15 cellular contexts compared by ENCODE assay signal in genomic region chr9:103755441-103755840, GRCh38.
DNase-seq lines count a peak whose midpoint lies in the region; ATAC-seq and TF ChIP-seq lines count a peak whose summit lies in the region.
"Had no signal": no experiment of that assay in that cellular context is flagged by ENCODE, and none has a peak within 500 bp of the region (broad histone marks: within the 10 kb centered on the region; RNA-seq: fewer than 3 reads in every experiment).

No MANE protein-coding gene starts in this region.

- no peak overlapping the region for H3K4me3 Mint-ChIP-seq in activated T-helper 1 cell treated with anti-CD3 and anti-CD28 coated beads, Interleukin-12 subunit alpha, Interleukin-12 subunit beta, Interleukin-2, Interleukin-4 antibody, amounts not matched to agents 30 ng/mL and 10 ng/mL and 1 ng/mL, durations not matched to agents 14 hours and 24 hours and 36 hours
- H3K4me3 Mint-ChIP-seq: B cell; CD4-positive, alpha-beta T cell; CD8-positive, alpha-beta T cell had no signal

- H3K27ac Mint-ChIP-seq in activated T-helper 1 cell treated with anti-CD3 and anti-CD28 coated beads, Interleukin-12 subunit alpha, Interleukin-12 subunit beta, Interleukin-2, Interleukin-4 antibody, amounts not matched to agents 30 ng/mL and 10 ng/mL and 1 ng/mL, durations not matched to agents 14 hours and 24 hours and 36 hours, result no peak overlapping the region
- H3K27ac Mint-ChIP-seq: B cell; CD4-positive, alpha-beta T cell; CD8-positive, alpha-beta T cell had no signal

- TF ChIP-seq CTCF in omental fat pad (IDR thresholded peaks at IDR 0.05), result no peak

- in situ Hi-C loops in HAP-1 (cut with MboI; ENCODE audit: low sequenced_read_pairs), result no loop called here

- ATAC-seq in omental fat pad (ENCODE audit: low FRiP score), result peak; percentile 32
- ATAC-seq: A549; CD8-positive, alpha-beta T cell had no signal

- no peaks in the 10 kb centered on the region for H3K4me1 Mint-ChIP-seq in activated T-helper 1 cell treated with anti-CD3 and anti-CD28 coated beads, Interleukin-12 subunit alpha, Interleukin-12 subunit beta, Interleukin-2, Interleukin-4 antibody, amounts not matched to agents 30 ng/mL and 10 ng/mL and 1 ng/mL, durations not matched to agents 14 hours and 24 hours and 36 hours (ENCODE audit: low read depth)
- H3K4me1 Mint-ChIP-seq: B cell had no signal

- no peaks in the 10 kb centered on the region; the same call in 1 of the 2 replicates for H3K9me3 ChIP-seq in HAP-1
- H3K9me3 ChIP-seq: A549; BLaER1 treated with 17β-estradiol and CSF1 and Interleukin-3, amounts not matched to agents 10 nM and 100 nM; Caco-2 had no signal

- DNase-seq in HAP-1 (ENCODE audit: low spot score in 2 of 2) (peak; percentile 10 to 82), astrocyte of the hippocampus (ENCODE audit: low read depth, low spot score) (peak; percentile 56), omental fat pad (ENCODE audit: low spot score) (no peak), NCI-H526 (lab: John Stamatoyannopoulos, UW) (no peak)
- no peak for DNase-seq in activated T-helper 1 cell treated with anti-CD3 and anti-CD28 coated beads, Interleukin-12 subunit alpha, Interleukin-12 subunit beta, Interleukin-2, Interleukin-4 antibody, amounts not matched to agents 30 ng/mL and 10 ng/mL and 1 ng/mL, durations not matched to agents 14 hours and 24 hours and 36 hours (ENCODE audit: low spot score)
- DNase-seq: AML-193; Caco-2; Calu3; CD4-positive, alpha-beta T cell; CD8-positive, alpha-beta T cell; DMS79 treated with DMSO at 0.1 percent for 48 hours; GF-D8 had no signal

- peaks cover 30% of the 10 kb centered on the region for H3K4me1 ChIP-seq in HAP-1
- H3K4me1 ChIP-seq: A549; BLaER1 treated with 17β-estradiol and CSF1 and Interleukin-3, amounts not matched to agents 10 nM and 100 nM; Caco-2 had no signal

- H3K27me3 ChIP-seq in HAP-1 (ENCODE audit: low read depth), result no peaks in the 10 kb centered on the region
- H3K27me3 ChIP-seq: BLaER1 treated with 17β-estradiol and CSF1 and Interleukin-3, amounts not matched to agents 10 nM and 100 nM had no signal

- intact Hi-C loops in activated T-helper 1 cell treated with anti-CD3 and anti-CD28 coated beads, Interleukin-12 subunit alpha, Interleukin-12 subunit beta, Interleukin-2, Interleukin-4 antibody, amounts not matched to agents 30 ng/mL and 10 ng/mL and 1 ng/mL, durations not matched to agents 14 hours and 24 hours and 36 hours (cut with micrococcal nuclease), result no loop called here

- no peaks in the 10 kb centered on the region for H3K36me3 Mint-ChIP-seq in activated T-helper 1 cell treated with anti-CD3 and anti-CD28 coated beads, Interleukin-12 subunit alpha, Interleukin-12 subunit beta, Interleukin-2, Interleukin-4 antibody, amounts not matched to agents 30 ng/mL and 10 ng/mL and 1 ng/mL, durations not matched to agents 14 hours and 24 hours and 36 hours (ENCODE audit: low read depth)
- H3K36me3 Mint-ChIP-seq: CD8-positive, alpha-beta T cell had no signal

- H3K36me3 ChIP-seq in HAP-1 (replicated peaks), result no peaks in the 10 kb centered on the region
- H3K36me3 ChIP-seq: BLaER1 treated with 17β-estradiol and CSF1 and Interleukin-3, amounts not matched to agents 10 nM and 100 nM had no signal

- no peaks in the 10 kb centered on the region for H3K9me3 Mint-ChIP-seq in activated T-helper 1 cell treated with anti-CD3 and anti-CD28 coated beads, Interleukin-12 subunit alpha, Interleukin-12 subunit beta, Interleukin-2, Interleukin-4 antibody, amounts not matched to agents 30 ng/mL and 10 ng/mL and 1 ng/mL, durations not matched to agents 14 hours and 24 hours and 36 hours
- H3K9me3 Mint-ChIP-seq: CD4-positive, alpha-beta T cell had no signal

- H3K4me3 ChIP-seq in HAP-1, result no peak overlapping the region
- H3K4me3 ChIP-seq: A549; BLaER1 treated with 17β-estradiol and CSF1 and Interleukin-3, amounts not matched to agents 10 nM and 100 nM had no signal

- H3K27me3 Mint-ChIP-seq in activated T-helper 1 cell treated with anti-CD3 and anti-CD28 coated beads, Interleukin-12 subunit alpha, Interleukin-12 subunit beta, Interleukin-2, Interleukin-4 antibody, amounts not matched to agents 30 ng/mL and 10 ng/mL and 1 ng/mL, durations not matched to agents 14 hours and 24 hours and 36 hours (ENCODE audit: insufficient read depth), result peaks cover 1% of the 10 kb centered on the region
- H3K27me3 Mint-ChIP-seq: B cell; CD4-positive, alpha-beta T cell had no signal

Comparison
In these comparisons a context has a peak if more than half of its experiments do, and no peak if none do; other contexts are left out.
1. DNase-seq: peak in HAP-1 (2 of 2) and astrocyte of the hippocampus (single experiment); none in omental fat pad (single experiment), NCI-H526 (0 of 2) and activated T-helper 1 cell treated with anti-CD3 and anti-CD28 coated beads, Interleukin-12 subunit alpha, Interleukin-12 subunit beta, Interleukin-2, Interleukin-4 antibody, amounts not matched to agents 30 ng/mL and 10 ng/mL and 1 ng/mL, durations not matched to agents 14 hours and 24 hours and 36 hours (single experiment).